In the genomic region with DNA sequence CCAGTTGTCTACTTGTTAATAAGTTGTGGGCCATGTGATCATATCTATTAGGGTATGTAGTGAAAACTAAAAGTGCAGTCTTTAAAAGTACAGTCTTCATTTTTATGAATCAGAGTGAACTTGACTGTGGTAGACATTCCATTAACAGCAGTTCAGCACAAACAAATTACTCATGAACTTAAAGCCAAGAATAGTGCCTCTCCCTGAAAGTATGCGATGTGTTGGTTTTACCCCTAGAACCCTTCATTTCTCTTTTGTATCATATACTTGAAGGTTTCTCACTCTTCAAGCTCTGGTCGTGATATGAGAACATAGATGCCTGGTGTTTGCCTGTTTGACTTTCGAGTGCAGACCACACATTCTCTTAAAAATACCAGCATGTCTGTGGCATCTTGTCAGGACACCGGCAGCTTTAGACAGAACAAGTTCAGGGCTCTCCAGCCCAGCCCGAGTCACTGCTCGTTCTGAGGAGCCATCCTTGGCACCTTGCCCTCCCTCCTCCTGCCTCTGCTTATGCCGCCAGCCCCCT, we compare ENCODE assay signal across 13 cellular contexts.
DNase-seq lines count a peak whose midpoint lies in the region; ATAC-seq and TF ChIP-seq lines count a peak whose summit lies in the region.
"Had no signal": no experiment of that assay in that cellular context is flagged by ENCODE, and none has a peak within 500 bp of the region (broad histone marks: within the 10 kb centered on the region; RNA-seq: fewer than 3 reads in every experiment).

No MANE protein-coding gene starts in this region.

- no peak overlapping the region for H3K4me3 ChIP-seq in AG09309 (ENCODE audit: control insufficient read depth, low read depth, low read length)

- H3K36me3 Mint-ChIP-seq in glutamatergic neuron (ENCODE audit: unreplicated experiment) = no peaks in the 10 kb centered on the region

- H3K27ac Mint-ChIP-seq in glutamatergic neuron (ENCODE audit: unreplicated experiment) = no peak overlapping the region
- H3K27ac Mint-ChIP-seq: activated B cell treated with CpG ODN at 0.5 μM for 24 hours; stimulated activated naive CD8-positive, alpha-beta T cell treated with anti-CD3 and anti-CD28 coated beads, Interleukin-15, Interleukin-2, amounts not matched to agents 100 ng/mL and 50 ng/mL, for 24 hours had no signal

- peaks cover 5% of the 10 kb centered on the region for H3K9me3 Mint-ChIP-seq in glutamatergic neuron (ENCODE audit: unreplicated experiment)
- H3K9me3 Mint-ChIP-seq: activated B cell treated with CpG ODN at 0.5 μM for 24 hours; H9; stimulated activated naive CD8-positive, alpha-beta T cell treated with anti-CD3 and anti-CD28 coated beads, Interleukin-15, Interleukin-2, amounts not matched to agents 100 ng/mL and 50 ng/mL, for 24 hours had no signal

- no peaks in the 10 kb centered on the region for H3K27me3 ChIP-seq in foreskin keratinocyte

- peaks cover 1% of the 10 kb centered on the region for H3K27me3 Mint-ChIP-seq in glutamatergic neuron (ENCODE audit: unreplicated experiment)
- H3K27me3 Mint-ChIP-seq: activated B cell treated with CpG ODN at 0.5 μM for 24 hours; stimulated activated naive CD8-positive, alpha-beta T cell treated with anti-CD3 and anti-CD28 coated beads, Interleukin-15, Interleukin-2, amounts not matched to agents 100 ng/mL and 50 ng/mL, for 24 hours had no signal

- no peaks in the 10 kb centered on the region for H3K4me1 ChIP-seq in foreskin keratinocyte

- peaks cover 15% of the 10 kb centered on the region for H3K4me1 Mint-ChIP-seq in glutamatergic neuron (ENCODE audit: low read depth, unreplicated experiment)

- TF ChIP-seq CTCF in AG09309 (IDR thresholded peaks at IDR 0.05; ENCODE audit: control insufficient read depth, insufficient read depth, low read depth, low read length, missing control alignments) = no peak
- no peak for TF ChIP-seq CTCF in foreskin keratinocyte (conservative IDR thresholded peaks at IDR 0.05)
- TF ChIP-seq CTCF in glutamatergic neuron (IDR thresholded peaks at IDR 0.05; ENCODE audit: partially characterized antibody, unreplicated experiment) = no peak

- DNase-seq in AG09309 (ENCODE audit: low read depth) = peak; percentile 49
- DNase-seq in NCI-H226 = peak; percentile 59
- peak; percentile 56 to 73 for DNase-seq in foreskin keratinocyte
- DNase-seq in ureter (ENCODE audit: low spot score) = no peak
- no peak for DNase-seq in glutamatergic neuron
- no peak for DNase-seq in D341Med (ENCODE audit: low spot score)
- DNase-seq: activated B cell treated with CpG ODN at 0.5 μM for 24 hours; central memory CD4-positive, alpha-beta T cell; DMS79 treated with DMSO at 0.1 percent for 48 hours; H9 had no signal

- no peak overlapping the region for H3K27ac ChIP-seq in foreskin keratinocyte

- peak; percentile 40 for ATAC-seq in GM19351 (IDR thresholded peaks at IDR 0.05; ENCODE audit: unreplicated experiment)
- ATAC-seq in foreskin keratinocyte = peak; percentile 84
- no peak for ATAC-seq in HG03097 (IDR thresholded peaks at IDR 0.05; ENCODE audit: low FRiP score, unreplicated experiment)

- no peak overlapping the region for H3K4me3 Mint-ChIP-seq in glutamatergic neuron (ENCODE audit: unreplicated experiment)
- H3K4me3 Mint-ChIP-seq: activated B cell treated with CpG ODN at 0.5 μM for 24 hours; H9; stimulated activated naive CD8-positive, alpha-beta T cell treated with anti-CD3 and anti-CD28 coated beads, Interleukin-15, Interleukin-2, amounts not matched to agents 100 ng/mL and 50 ng/mL, for 24 hours had no signal

Comparison
In these comparisons a context has a peak if more than half of its experiments do, and no peak if none do; other contexts are left out.
1. DNase-seq: peak in AG09309 (single experiment), NCI-H226 (single experiment) and foreskin keratinocyte (2 of 2); none in ureter (single experiment), glutamatergic neuron (single experiment) and D341Med (single experiment).